In genomic region chr2:46177461-46178089, GRCh38 we compare ENCODE assay signal across 21 cellular contexts.
DNase-seq lines count a peak whose midpoint lies in the region; ATAC-seq and TF ChIP-seq lines count a peak whose summit lies in the region.
"Had no signal": no experiment of that assay in that cellular context is flagged by ENCODE, and none has a peak within 500 bp of the region (broad histone marks: within the 10 kb centered on the region; RNA-seq: fewer than 3 reads in every experiment).

No MANE protein-coding gene starts in this region.

- ATAC-seq in activated CD8-positive, alpha-beta memory T cell treated with anti-CD3 and anti-CD28 coated beads, Interleukin-2, amount 10 ng/mL, durations not matched to agents 7 days and 5 days: peak; percentile 12
- ATAC-seq in activated CD8-positive, alpha-beta T cell treated with anti-CD3 and anti-CD28 coated beads, Interleukin-2, amount 10 ng/mL, durations not matched to agents 7 days and 5 days: peak; percentile 22
- ATAC-seq in HG03045 (IDR thresholded peaks at IDR 0.05; ENCODE audit: unreplicated experiment): no peak
- ATAC-seq: activated naive CD4-positive, alpha-beta T cell treated with anti-CD3 and anti-CD28 coated beads, Interleukin-2, amount 50 U/mL, for 72 hours; left lung; right cardiac atrium; stimulated activated naive B cell treated with anti-CD40 and anti-IgM and Interleukin-4, amounts not matched to agents 10 μg/mL and 1 μg/mL and 100 μg/mL, for 72 hours had no signal

- H3K27me3 ChIP-seq in spleen (replicated peaks in 1 of 7): no peaks in the 10 kb centered on the region
- H3K27me3 ChIP-seq: left lung, SJSA1, transverse colon had no signal

- no peaks in the 10 kb centered on the region for H3K9me3 ChIP-seq in spleen
- H3K9me3 ChIP-seq: left lung, SJSA1, transverse colon had no signal

- peaks cover 11% of the 10 kb centered on the region for H3K36me3 Mint-ChIP-seq in activated CD8-positive, alpha-beta memory T cell treated with anti-CD3 and anti-CD28 coated beads, Interleukin-2, amount 10 ng/mL, durations not matched to agents 7 days and 5 days
- peaks cover 6% of the 10 kb centered on the region for H3K36me3 Mint-ChIP-seq in activated CD8-positive, alpha-beta T cell treated with anti-CD3 and anti-CD28 coated beads, Interleukin-2, amount 10 ng/mL, durations not matched to agents 7 days and 5 days (ENCODE audit: low read depth)
- H3K36me3 Mint-ChIP-seq in immature natural killer cell (peaks cover 0 to 3% (median 0%) of the 10 kb centered on the region in 3 donors), osteocyte (ENCODE audit: unreplicated experiment) (peaks cover 4% of the 10 kb centered on the region)
- H3K36me3 Mint-ChIP-seq: activated naive CD4-positive, alpha-beta T cell treated with anti-CD3 and anti-CD28 coated beads, Interleukin-2, amount 50 U/mL, for 72 hours; brain had no signal

- H3K4me3 ChIP-seq in spleen: no peak overlapping the region
- H3K4me3 ChIP-seq: left lung, SJSA1, transverse colon had no signal

- peaks cover 0 to 8% (median 0%) of the 10 kb centered on the region in 6 donors for H3K36me3 ChIP-seq in spleen
- H3K36me3 ChIP-seq: left lung, transverse colon had no signal

- no peaks in the 10 kb centered on the region for H3K27me3 Mint-ChIP-seq in activated CD8-positive, alpha-beta memory T cell treated with anti-CD3 and anti-CD28 coated beads, Interleukin-2, amount 10 ng/mL, durations not matched to agents 7 days and 5 days
- H3K27me3 Mint-ChIP-seq in activated CD8-positive, alpha-beta T cell treated with anti-CD3 and anti-CD28 coated beads, Interleukin-2, amount 10 ng/mL, durations not matched to agents 7 days and 5 days (ENCODE audit: low read depth): no peaks in the 10 kb centered on the region
- peaks cover 8 to 17% (median 16%) of the 10 kb centered on the region in 3 donors for H3K27me3 Mint-ChIP-seq in immature natural killer cell (ENCODE audit: low read depth in 3 of 3)
- H3K27me3 Mint-ChIP-seq in osteocyte (ENCODE audit: unreplicated experiment): no peaks in the 10 kb centered on the region
- H3K27me3 Mint-ChIP-seq: B cell; brain; stimulated activated naive B cell treated with anti-CD40 and anti-IgM and Interleukin-4, amounts not matched to agents 10 μg/mL and 1 μg/mL and 100 μg/mL, for 72 hours had no signal

- H3K4me1 Mint-ChIP-seq in activated CD8-positive, alpha-beta memory T cell treated with anti-CD3 and anti-CD28 coated beads, Interleukin-2, amount 10 ng/mL, durations not matched to agents 7 days and 5 days: peaks cover 42% of the 10 kb centered on the region
- peaks cover 42% of the 10 kb centered on the region for H3K4me1 Mint-ChIP-seq in activated CD8-positive, alpha-beta T cell treated with anti-CD3 and anti-CD28 coated beads, Interleukin-2, amount 10 ng/mL, durations not matched to agents 7 days and 5 days (ENCODE audit: low read depth)
- H3K4me1 Mint-ChIP-seq in immature natural killer cell (peaks cover 49 to 53% of the 10 kb centered on the region in 2 donors), osteocyte (ENCODE audit: unreplicated experiment) (peaks cover 15% of the 10 kb centered on the region)
- H3K4me1 Mint-ChIP-seq: B cell, brain had no signal

- TF ChIP-seq POLR2A in spleen (IDR thresholded peaks at IDR 0.05): no peak

- no peak overlapping the region for H3K4me3 Mint-ChIP-seq in activated CD8-positive, alpha-beta memory T cell treated with anti-CD3 and anti-CD28 coated beads, Interleukin-2, amount 10 ng/mL, durations not matched to agents 7 days and 5 days
- H3K4me3 Mint-ChIP-seq in activated CD8-positive, alpha-beta T cell treated with anti-CD3 and anti-CD28 coated beads, Interleukin-2, amount 10 ng/mL, durations not matched to agents 7 days and 5 days: no peak overlapping the region
- H3K4me3 Mint-ChIP-seq in immature natural killer cell: peak overlapping the region in 2 of 5 donors; percentile 23 to 41
- no peak overlapping the region for H3K4me3 Mint-ChIP-seq in osteocyte (ENCODE audit: unreplicated experiment)
- H3K4me3 Mint-ChIP-seq: activated T-helper 1 cell treated with anti-CD3 and anti-CD28 coated beads, Interleukin-12 subunit alpha, Interleukin-12 subunit beta, Interleukin-2, Interleukin-4 antibody, amounts not matched to agents 30 ng/mL and 10 ng/mL and 1 ng/mL, durations not matched to agents 14 hours and 24 hours and 36 hours; B cell; brain; stimulated activated naive B cell treated with anti-CD40 and anti-IgM and Interleukin-4, amounts not matched to agents 10 μg/mL and 1 μg/mL and 100 μg/mL, for 72 hours had no signal

- peak overlapping the region; percentile 67 for H3K27ac Mint-ChIP-seq in activated CD8-positive, alpha-beta memory T cell treated with anti-CD3 and anti-CD28 coated beads, Interleukin-2, amount 10 ng/mL, durations not matched to agents 7 days and 5 days
- H3K27ac Mint-ChIP-seq in activated CD8-positive, alpha-beta T cell treated with anti-CD3 and anti-CD28 coated beads, Interleukin-2, amount 10 ng/mL, durations not matched to agents 7 days and 5 days: peak overlapping the region; percentile 50
- H3K27ac Mint-ChIP-seq in immature natural killer cell (peak overlapping the region; percentile 20 to 93 (median 88)), osteocyte (ENCODE audit: unreplicated experiment) (no peak overlapping the region)
- H3K27ac Mint-ChIP-seq: activated naive CD4-positive, alpha-beta T cell treated with anti-CD3 and anti-CD28 coated beads, Interleukin-2, amount 50 U/mL, for 72 hours; activated T-helper 1 cell treated with anti-CD3 and anti-CD28 coated beads, Interleukin-12 subunit alpha, Interleukin-12 subunit beta, Interleukin-2, Interleukin-4 antibody, amounts not matched to agents 30 ng/mL and 10 ng/mL and 1 ng/mL, durations not matched to agents 14 hours and 24 hours and 36 hours; B cell; brain; stimulated activated naive B cell treated with anti-CD40 and anti-IgM and Interleukin-4, amounts not matched to agents 10 μg/mL and 1 μg/mL and 100 μg/mL, for 72 hours had no signal

- peaks cover 0 to 18% (median 10%) of the 10 kb centered on the region in 6 donors for H3K4me1 ChIP-seq in spleen

- WGBS in spleen, 5 donors: 71 to 87% (median 80%) methylated on average over 6 of the region's 6 CpGs

- no peak for TF ChIP-seq CTCF in spleen (IDR thresholded peaks at IDR 0.05 in 8 of 11, conservative IDR thresholded peaks at IDR 0.05 in 3 of 11)
- no peak for TF ChIP-seq CTCF in osteocyte (IDR thresholded peaks at IDR 0.05)

- DNase-seq in activated CD8-positive, alpha-beta memory T cell treated with anti-CD3 and anti-CD28 coated beads, Interleukin-2, amount 10 ng/mL, durations not matched to agents 7 days and 5 days: no peak
- no peak for DNase-seq in activated CD8-positive, alpha-beta memory T cell treated with anti-CD3 and anti-CD28 coated beads, Interleukin-2, amount 50 U/mL, for 48 hours
- DNase-seq in activated CD8-positive, alpha-beta T cell treated with anti-CD3 and anti-CD28 coated beads, Interleukin-2, amount 10 ng/mL, durations not matched to agents 7 days and 5 days: peak; percentile 28
- DNase-seq in immature natural killer cell: peak; percentile 53 to 73 (median 59)
- peak; percentile 28 for DNase-seq in spleen
- no peak for DNase-seq in stimulated activated CD4-positive, alpha-beta T cell treated with anti-CD3 and anti-CD28 coated beads, Interleukin-2, amount 100 ng/mL, for 24 hours
- no peak for DNase-seq in osteocyte (ENCODE audit: extremely low spot score, unreplicated experiment)
- DNase-seq: left lung; NCI-H187; NCI-H345; stimulated activated naive B cell treated with anti-CD40 and anti-IgM and Interleukin-4, amounts not matched to agents 10 μg/mL and 1 μg/mL and 100 μg/mL, for 72 hours; transverse colon had no signal

- CTCF ChIA-PET in activated CD8-positive, alpha-beta memory T cell treated with anti-CD3 and anti-CD28 coated beads, Interleukin-2, amount 10 ng/mL, durations not matched to agents 7 days and 5 days (lab: Charles Lee): interaction anchor here (0.6 to 1.1 kb wide), 3 partner anchors 9 to 219 kb away, joined by 3 read pairs; no protein-coding TSS in a partner anchor
- CTCF ChIA-PET in activated CD8-positive, alpha-beta T cell treated with anti-CD3 and anti-CD28 coated beads, Interleukin-2, amount 10 ng/mL, durations not matched to agents 7 days and 5 days (lab: Charles Lee): no interaction called here

- peak overlapping the region in 3 of 8 donors; percentile 68 to 74 (median 70) for H3K27ac ChIP-seq in spleen
- H3K27ac ChIP-seq: 22Rv1, HL-60, SJSA1 had no signal

- intact Hi-C loops in spleen (cut with DNase I; ENCODE audit: low total_unique reads): no loop called here

- POLR2A ChIA-PET in activated CD8-positive, alpha-beta T cell treated with anti-CD3 and anti-CD28 coated beads, Interleukin-2, amount 10 ng/mL, durations not matched to agents 7 days and 5 days (lab: Charles Lee): no interaction called here

- H3K9me3 Mint-ChIP-seq in activated CD8-positive, alpha-beta memory T cell treated with anti-CD3 and anti-CD28 coated beads, Interleukin-2, amount 10 ng/mL, durations not matched to agents 7 days and 5 days (ENCODE audit: low read depth): no peaks in the 10 kb centered on the region
- H3K9me3 Mint-ChIP-seq in activated CD8-positive, alpha-beta T cell treated with anti-CD3 and anti-CD28 coated beads, Interleukin-2, amount 10 ng/mL, durations not matched to agents 7 days and 5 days (ENCODE audit: insufficient read depth): no peaks in the 10 kb centered on the region
- H3K9me3 Mint-ChIP-seq in immature natural killer cell (no peaks in the 10 kb centered on the region), osteocyte (ENCODE audit: unreplicated experiment) (no peaks in the 10 kb centered on the region)
- H3K9me3 Mint-ChIP-seq: activated naive CD4-positive, alpha-beta T cell treated with anti-CD3 and anti-CD28 coated beads, Interleukin-2, amount 50 U/mL, for 72 hours; activated T-helper 1 cell treated with anti-CD3 and anti-CD28 coated beads, Interleukin-12 subunit alpha, Interleukin-12 subunit beta, Interleukin-2, Interleukin-4 antibody, amounts not matched to agents 30 ng/mL and 10 ng/mL and 1 ng/mL, durations not matched to agents 14 hours and 24 hours and 36 hours; stimulated activated naive B cell treated with anti-CD40 and anti-IgM and Interleukin-4, amounts not matched to agents 10 μg/mL and 1 μg/mL and 100 μg/mL, for 72 hours had no signal

Comparison
In these comparisons a context has a peak if more than half of its experiments do, and no peak if none do; other contexts are left out.
1. DNase-seq: peak in activated CD8-positive, alpha-beta T cell treated with anti-CD3 and anti-CD28 coated beads, Interleukin-2, amount 10 ng/mL, durations not matched to agents 7 days and 5 days (single experiment), immature natural killer cell (3 of 3) and spleen (single experiment); none in activated CD8-positive, alpha-beta memory T cell treated with anti-CD3 and anti-CD28 coated beads, Interleukin-2, amount 10 ng/mL, durations not matched to agents 7 days and 5 days (single experiment), activated CD8-positive, alpha-beta memory T cell treated with anti-CD3 and anti-CD28 coated beads, Interleukin-2, amount 50 U/mL, for 48 hours (single experiment), stimulated activated CD4-positive, alpha-beta T cell treated with anti-CD3 and anti-CD28 coated beads, Interleukin-2, amount 100 ng/mL, for 24 hours (0 of 2) and osteocyte (single experiment).